22 cellular contexts compared by ENCODE assay signal in genomic region chr2:41141146-41141791, GRCh38.
A peak's percentile ranks its signal among the peaks of the same experiment; 100 is the strongest.
DNase-seq lines count a peak whose midpoint lies in the region; ATAC-seq and TF ChIP-seq lines count a peak whose summit lies in the region.
"Had no signal": no experiment of that assay in that cellular context is flagged by ENCODE, and none has a peak within 500 bp of the region (broad histone marks: within the 10 kb centered on the region; RNA-seq: fewer than 3 reads in every experiment).

No MANE protein-coding gene starts in this region.

- H3K27ac ChIP-seq in PC-3 (ENCODE audit: low read length) = peak overlapping the region; percentile 55
- H3K27ac ChIP-seq: BLaER1 had no signal

- no peaks in the 10 kb centered on the region for H3K27me3 ChIP-seq in PC-3 (ENCODE audit: low read length)
- H3K27me3 ChIP-seq: BE2C, BLaER1 had no signal

- no peaks in the 10 kb centered on the region for H3K9me2 ChIP-seq in PC-3 (replicated peaks; ENCODE audit: low read length)

- DNase-seq in HuH-7 (ENCODE audit: low spot score) = peak; percentile 0
- peak; percentile 24 for DNase-seq in NCI-H226
- no peak for DNase-seq in PC-3
- no peak for DNase-seq in globus pallidus (ENCODE audit: low spot score)
- no peak for DNase-seq in activated CD4-positive, alpha-beta T cell treated with anti-CD3 and anti-CD28 coated beads, Interleukin-2, amount 50 U/mL, for 48 hours
- DNase-seq: 8988T; ACHN; BE2C; C1 segment of cervical spinal cord; CD4-positive, alpha-beta memory T cell; CD4-positive, CD25-positive, alpha-beta regulatory T cell; CD8-positive, alpha-beta memory T cell; COR-L47; DMS 273 treated with DMSO at 0.1 percent for 48 hours; DMS153; DMS53; DMS79; DND-41; EL; GDM1 had no signal

- no TSS peak for BruUV-seq in PC-3 (replicated peaks; lab: Mats Ljungman, UMichigan)

- H3K4me2 ChIP-seq in PC-3 (ENCODE audit: low read length) = peak overlapping the region; percentile 20; the same call in 1 of the 2 replicates
- H3K4me2 ChIP-seq: BLaER1 had no signal

- no peak for TF ChIP-seq CTCF in PC-3 (conservative IDR thresholded peaks at IDR 0.05; ENCODE audit: low read depth, low read length)

- no peaks in the 10 kb centered on the region for H3K9me3 ChIP-seq in PC-3 (ENCODE audit: low read length)
- H3K9me3 ChIP-seq: BE2C, BLaER1 had no signal

- peak overlapping the region; percentile 19; the same call in 1 of the 2 replicates for H3K9ac ChIP-seq in PC-3 (ENCODE audit: low read length)
- H3K9ac ChIP-seq: BLaER1 had no signal

- intact Hi-C loops in PC-3 (cut with micrococcal nuclease) = loop anchor here (5.0 to 10.0 kb wide), 3 partner anchors 144 to 296 kb away; no protein-coding TSS in a partner anchor

- peaks cover 21% of the 10 kb centered on the region for H3K4me1 ChIP-seq in PC-3 (ENCODE audit: insufficient read depth, low read length)
- H3K4me1 ChIP-seq: BLaER1 had no signal

- no peaks in the 10 kb centered on the region for H3K36me3 ChIP-seq in PC-3 (ENCODE audit: low read depth, low read length)
- H3K36me3 ChIP-seq: BE2C, BLaER1 had no signal

- POLR2A ChIA-PET in PC-3 (lab: Charles Lee; ENCODE audit: unreplicated experiment) = no interaction called here

- H3F3A ChIP-seq in PC-3 (ENCODE audit: low read length, unreplicated experiment) = no peaks in the 10 kb centered on the region

- no peaks in the 10 kb centered on the region for H4K20me1 ChIP-seq in PC-3 (ENCODE audit: low read length)
- H4K20me1 ChIP-seq: BLaER1 had no signal

- H3K4me3 ChIP-seq in PC-3 (ENCODE audit: low read length) = no peak overlapping the region
- H3K4me3 ChIP-seq: BLaER1, GM12878 had no signal

- no peak for ATAC-seq in PC-3
- ATAC-seq: GM12878 had no signal

- H2AFZ ChIP-seq in PC-3 (ENCODE audit: low read length) = no peak overlapping the region

- CTCF ChIA-PET in PC-3 (lab: Charles Lee) = no interaction called here

- no peaks in the 10 kb centered on the region for H3K79me2 ChIP-seq in PC-3 (ENCODE audit: low read length)

Comparison
In these comparisons a context has a peak if more than half of its experiments do, and no peak if none do; other contexts are left out.
1. DNase-seq: peak in HuH-7 (single experiment) and NCI-H226 (single experiment); none in PC-3 (single experiment), globus pallidus (single experiment) and activated CD4-positive, alpha-beta T cell treated with anti-CD3 and anti-CD28 coated beads, Interleukin-2, amount 50 U/mL, for 48 hours (0 of 2).